In genomic region chr19:456547-457110, GRCh38 we compare ENCODE assay signal across 20 cellular contexts. TPM values are rescaled to one million over a fixed set of nuclear protein-coding genes. Genes with fewer than 3 reads are reported as not detected.
"Had no signal": no experiment of that assay in that cellular context is flagged by ENCODE, and none has a peak within 500 bp of the region (broad histone marks: within the 10 kb centered on the region; RNA-seq: fewer than 3 reads in every experiment).

No MANE protein-coding gene starts in this region.

- DNase-seq: activated CD4-positive, alpha-beta T cell treated with anti-CD3 and anti-CD28 coated beads for 1 hour; activated CD8-positive, alpha-beta memory T cell treated with anti-CD3 and anti-CD28 coated beads for 24 hours; activated CD8-positive, alpha-beta memory T cell treated with anti-CD3 and anti-CD28 coated beads, Interleukin-2, amount 50 U/mL, for 48 hours; activated effector memory CD4-positive, alpha-beta T cell treated with anti-CD3 and anti-CD28 coated beads, Interleukin-2, amount 50 U/mL, for 16 hours; activated naive CD4-positive, alpha-beta T cell treated with anti-CD3 and anti-CD28 coated beads, Interleukin-2, amount 50 U/mL, for 16 hours; activated T-cell treated with anti-CD3 and anti-CD28 coated beads, Interleukin-2, amount 50 U/mL, for 48 hours; effector CD8-positive, alpha-beta T cell; mesenchymal stem cell; occipital lobe; stimulated activated CD4-positive, alpha-beta T cell treated with anti-CD3 and anti-CD28 coated beads, Interleukin-15, amount 100 ng/mL, for 24 hours; stimulated activated CD4-positive, alpha-beta T cell treated with anti-CD3 and anti-CD28 coated beads, Interleukin-4, amount 100 ng/mL, for 1 hour; SW 1271; T-helper 2 cell; upper lobe of right lung had no signal

- H3K4me3 ChIP-seq: esophagus muscularis mucosa, skin epidermis, upper lobe of right lung had no signal

- H3K4me1 Mint-ChIP-seq: stimulated activated memory B cell treated with anti-CD40 and anti-IgM and Interleukin-4, amounts not matched to agents 10 μg/mL and 1 μg/mL and 100 μg/mL, for 72 hours had no signal

- H3K27ac Mint-ChIP-seq: nephron; stimulated activated memory B cell treated with anti-CD40 and anti-IgM and Interleukin-4, amounts not matched to agents 10 μg/mL and 1 μg/mL and 100 μg/mL, for 72 hours had no signal

- H3K36me3 Mint-ChIP-seq: stimulated activated memory B cell treated with anti-CD40 and anti-IgM and Interleukin-4, amounts not matched to agents 10 μg/mL and 1 μg/mL and 100 μg/mL, for 72 hours had no signal

- H3K36me3 ChIP-seq: upper lobe of right lung had no signal

- ATAC-seq: upper lobe of right lung had no signal

- H3K27ac ChIP-seq: esophagus muscularis mucosa, skin epidermis, upper lobe of right lung, VCaP had no signal

- H3K9me3 Mint-ChIP-seq: nephron; stimulated activated memory B cell treated with anti-CD40 and anti-IgM and Interleukin-4, amounts not matched to agents 10 μg/mL and 1 μg/mL and 100 μg/mL, for 72 hours had no signal

- H3K27me3 ChIP-seq: upper lobe of right lung had no signal

- H3K4me3 Mint-ChIP-seq: stimulated activated memory B cell treated with anti-CD40 and anti-IgM and Interleukin-4, amounts not matched to agents 10 μg/mL and 1 μg/mL and 100 μg/mL, for 72 hours had no signal

- H3K9me3 ChIP-seq: esophagus muscularis mucosa, upper lobe of right lung had no signal

RNA-seq across cellular contexts. Expression of gene C2CD4C, which starts 47.7 kb away (rescaled TPM):
- polyA plus RNA-seq: aorta had no signal
